Comparison of ENCODE assay signal across 8 cellular contexts in the genomic region with DNA sequence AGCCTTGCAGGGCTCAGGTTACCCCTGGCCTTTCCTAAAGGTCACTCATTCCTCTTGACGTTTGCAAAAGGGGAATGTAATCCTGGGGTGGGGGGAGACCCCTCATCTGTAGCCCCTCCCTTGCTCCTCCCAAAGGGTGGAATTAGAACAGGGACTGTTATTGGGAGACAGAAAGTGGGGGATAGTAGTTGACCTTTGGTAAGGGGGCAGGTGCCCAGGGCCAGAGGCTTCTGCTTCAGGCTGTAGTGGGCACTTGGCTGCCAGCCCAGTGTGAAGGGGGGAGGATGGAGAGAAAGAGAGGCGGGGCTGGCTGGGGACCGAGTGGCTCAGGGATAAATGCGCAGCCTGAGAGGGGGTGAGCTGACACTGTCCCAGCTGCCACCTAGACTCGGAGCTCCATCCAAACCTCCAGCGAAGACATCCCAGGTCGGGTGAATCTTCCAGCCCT. TPM values are rescaled to one million over a fixed set of nuclear protein-coding genes. Genes with fewer than 3 reads are reported as not detected.
DNase-seq lines count a peak whose midpoint lies in the region; ATAC-seq and TF ChIP-seq lines count a peak whose summit lies in the region.

Gene ENO3 (plus strand): TSS at position 363 of the 448 bp plus-strand sequence. CDS start 711 bp downstream, outside the sequence.

- H2BK120ac ChIP-seq in trophoblast cell (ENCODE audit: insufficient read depth, low read length, poor library complexity), result peak within 1 kb of the TSS; percentile 84

- no peaks in the 10 kb centered on the region for H3K27me3 ChIP-seq in SK-N-SH (ENCODE audit: insufficient read depth)
- no peaks in the 10 kb centered on the region for H3K27me3 ChIP-seq in SJSA1 (replicated peaks)
- no peaks in the 10 kb centered on the region for H3K27me3 ChIP-seq in trophoblast cell (ENCODE audit: insufficient read depth, low read length)

- peak within 1 kb of the TSS; percentile 60 for H2AK5ac ChIP-seq in trophoblast cell (ENCODE audit: low read length)

- peak within 1 kb of the TSS; percentile 89 for H3K18ac ChIP-seq in trophoblast cell (ENCODE audit: low read length)

- H3K9ac ChIP-seq in SK-N-SH, result peak within 1 kb of the TSS; percentile 83
- peak within 1 kb of the TSS; percentile 95 for H3K9ac ChIP-seq in trophoblast cell (ENCODE audit: low read length)

- H3K4me3 ChIP-seq in SK-N-SH (ENCODE audit: low read depth in 2 of 2, low read length in 1 of 2) (peak within 1 kb of the TSS; percentile 59 to 60), SJSA1 (peak within 1 kb of the TSS; percentile 92), fibroblast of mammary gland (ENCODE audit: control insufficient read depth, low read depth, low read length) (peak within 1 kb of the TSS; percentile 29), trophoblast cell (ENCODE audit: low read depth, low read length) (peak within 1 kb of the TSS; percentile 63)

- TF ChIP-seq EP300 in SK-N-SH (IDR thresholded peaks at IDR 0.05; ENCODE audit: borderline replicate concordance in 1 of 2, low read depth in 1 of 2, low read length in 1 of 2), result no peak

- peak within 1 kb of the TSS; percentile 68 for H4K12ac ChIP-seq in trophoblast cell (ENCODE audit: low read depth, low read length)

- no peaks in the 10 kb centered on the region for H3K9me2 ChIP-seq in SK-N-SH

- peaks cover 44% of the 10 kb centered on the region for H3F3A ChIP-seq in SK-N-SH (replicated peaks; ENCODE audit: insufficient read depth)

- H3K36me3 ChIP-seq in SK-N-SH (replicated peaks in 1 of 2; ENCODE audit: control insufficient read depth in 1 of 2, insufficient read depth in 2 of 2, low read length in 1 of 2) (peaks cover 12 to 18% of the 10 kb centered on the region in 2 experiments), SJSA1 (peaks cover 24% of the 10 kb centered on the region), trophoblast cell (ENCODE audit: control insufficient read depth in 1 of 2, insufficient read depth in 2 of 2, low read length in 2 of 2) (peaks cover 8 to 12% of the 10 kb centered on the region in 2 experiments)

- H3K79me2 ChIP-seq in SK-N-SH (ENCODE audit: insufficient read depth) (peaks cover 52% of the 10 kb centered on the region), trophoblast cell (ENCODE audit: control insufficient read depth, insufficient read depth, low read length, poor library complexity) (peaks cover 26% of the 10 kb centered on the region)

- H3K27ac ChIP-seq in SK-N-SH (ENCODE audit: low read depth in 2 of 2, low read length in 1 of 2) (peak within 1 kb of the TSS; percentile 97 to 100), SJSA1 (peak within 1 kb of the TSS; percentile 92), trophoblast cell (ENCODE audit: low read depth, low read length) (peak within 1 kb of the TSS; percentile 100)

- peak within 1 kb of the TSS; percentile 93 for H2BK5ac ChIP-seq in trophoblast cell (ENCODE audit: low read depth, low read length, poor library complexity)

- H3K4ac ChIP-seq in trophoblast cell (ENCODE audit: low read depth, low read length), result peak within 1 kb of the TSS; percentile 81

- 16% methylated on average over 7 of the region's 7 CpGs for WGBS in SK-N-SH (ENCODE audit: low lambda C conversion rate)
- no CpG with 5 or more reads among the region's 7 CpGs for WGBS in trophoblast cell (ENCODE audit: extremely low coverage, insufficient coverage, insufficient read length)

- no peak for ATAC-seq in SK-N-SH treated with all-trans-retinoic acid at 6 μM for 48 hours
- ATAC-seq in HG02623 (IDR thresholded peaks at IDR 0.05; ENCODE audit: unreplicated experiment), result no peak

- H2AFZ ChIP-seq in SK-N-SH (ENCODE audit: low read depth), result peak within 1 kb of the TSS; percentile 57; the same call in 1 of the 2 replicates
- peak within 1 kb of the TSS; percentile 53 for H2AFZ ChIP-seq in trophoblast cell (ENCODE audit: insufficient read depth, low read length, poor library complexity)

- peak; percentile 76 for DNase-seq in SK-N-SH
- DNase-seq in SJSA1 (ENCODE audit: low read depth in 1 of 2, low spot score in 2 of 2), result no peak
- no peak for DNase-seq in fibroblast of mammary gland (ENCODE audit: low read depth)
- no peak for DNase-seq in trophoblast cell
- DNase-seq in stimulated activated CD4-positive, alpha-beta T cell treated with anti-CD3 and anti-CD28 coated beads, Interleukin-4, amount 100 ng/mL, for 4 hours, result no peak
- no peak for DNase-seq in iPS-NIHi7 (ENCODE audit: extremely low spot score)

- H3K9me3 ChIP-seq in SK-N-SH (no peaks in the 10 kb centered on the region), SJSA1 (replicated peaks) (no peaks in the 10 kb centered on the region), trophoblast cell (ENCODE audit: insufficient read depth, low read depth, low read length) (peaks cover 1% of the 10 kb centered on the region)

- peak within 1 kb of the TSS; percentile 89 for H3K14ac ChIP-seq in trophoblast cell (ENCODE audit: low read length)

- H3K79me1 ChIP-seq in trophoblast cell (ENCODE audit: low read length), result peaks cover 30% of the 10 kb centered on the region

- H3K23ac ChIP-seq in trophoblast cell (ENCODE audit: low read length), result no peak within 1 kb of the TSS

- TF ChIP-seq RAD21 in SK-N-SH (IDR thresholded peaks at IDR 0.05; ENCODE audit: low read length), result no peak

- peak within 1 kb of the TSS; percentile 42 for H2BK12ac ChIP-seq in trophoblast cell (ENCODE audit: low read length)

- POLR2A ChIA-PET in SK-N-SH (lab: Yijun Ruan, JAX), result interaction anchor here (4.6 to 6.7 kb wide), 2 partner anchors 10 to 17 kb away, joined by 16 to 56 read pairs; partner anchors contain the start of genes RNF167, SLC25A11 and SPAG7

- H4K91ac ChIP-seq in trophoblast cell (ENCODE audit: low read depth, low read length), result peak within 1 kb of the TSS; percentile 97

- peak within 1 kb of the TSS; percentile 93 for H4K8ac ChIP-seq in trophoblast cell (ENCODE audit: low read depth, low read length)

- H3K4me2 ChIP-seq in SK-N-SH (peak within 1 kb of the TSS; percentile 98), trophoblast cell (ENCODE audit: low read length) (peak within 1 kb of the TSS; percentile 78)

- TF ChIP-seq CTCF in SK-N-SH (IDR thresholded peaks at IDR 0.05) (no peak), fibroblast of mammary gland (conservative IDR thresholded peaks at IDR 0.05; ENCODE audit: control insufficient read depth, insufficient read depth, low read depth, low read length) (no peak)

- peaks cover 18% of the 10 kb centered on the region for H4K20me1 ChIP-seq in SK-N-SH (ENCODE audit: insufficient read depth)

- CTCF ChIA-PET in SK-N-SH (lab: Yijun Ruan, JAX), result interaction anchor here (0.8 to 2.7 kb wide), 5 partner anchors 16 to 42 kb away, joined by 3 to 13 read pairs (median 7); partner anchors contain the start of gene SPAG7

- H3K4me1 ChIP-seq in SK-N-SH (ENCODE audit: control insufficient read depth in 1 of 2, insufficient read depth in 2 of 2, low read depth in 1 of 2, low read length in 1 of 2), result peaks cover 31 to 32% of the 10 kb centered on the region in 2 experiments
- peaks cover 61% of the 10 kb centered on the region for H3K4me1 ChIP-seq in SJSA1 (replicated peaks)
- peaks cover 15 to 29% of the 10 kb centered on the region in 2 experiments for H3K4me1 ChIP-seq in trophoblast cell (ENCODE audit: control insufficient read depth in 1 of 2, insufficient read depth in 2 of 2, low read length in 2 of 2)

TF ChIP-seq in SK-N-SH, 30 proteins besides CTCF, POLR2A, EP300 and RAD21 (continues in another document):
- TF ChIP-seq SIN3A (IDR thresholded peaks at IDR 0.05; ENCODE audit: borderline replicate concordance, low read depth, low read length) (no peak), ELF1 (IDR thresholded peaks at IDR 0.05) (no peak), SMC3 (IDR thresholded peaks at IDR 0.05; ENCODE audit: low read depth, low read length) (no peak), MEF2A (IDR thresholded peaks at IDR 0.05; ENCODE audit: borderline replicate concordance, low read depth) (no peak), RCOR1 (IDR thresholded peaks at IDR 0.05; ENCODE audit: low read length) (no peak)
- TF ChIP-seq, protein P1, sequence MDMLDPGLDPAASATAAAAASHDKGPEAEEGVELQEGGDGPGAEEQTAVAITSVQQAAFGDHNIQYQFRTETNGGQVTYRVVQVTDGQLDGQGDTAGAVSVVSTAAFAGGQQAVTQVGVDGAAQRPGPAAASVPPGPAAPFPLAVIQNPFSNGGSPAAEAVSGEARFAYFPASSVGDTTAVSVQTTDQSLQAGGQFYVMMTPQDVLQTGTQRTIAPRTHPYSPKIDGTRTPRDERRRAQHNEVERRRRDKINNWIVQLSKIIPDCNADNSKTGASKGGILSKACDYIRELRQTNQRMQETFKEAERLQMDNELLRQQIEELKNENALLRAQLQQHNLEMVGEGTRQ (IDR thresholded peaks at IDR 0.05; ENCODE audit: borderline replicate concordance, low read depth, low read length), result no peak

TF ChIP-seq in SK-N-SH treated with all-trans-retinoic acid at 6 μM for 48 hours, 23 proteins besides CTCF, POLR2A, EP300 and RAD21 (continues in another document):
- TF ChIP-seq TCF4 (CRISPR knock-in tag; IDR thresholded peaks at IDR 0.05; ENCODE audit: borderline replicate concordance) (no peak), CSDC2 (CRISPR knock-in tag; IDR thresholded peaks at IDR 0.05) (no peak), GLIS3 (CRISPR knock-in tag; IDR thresholded peaks at IDR 0.05) (no peak), ZFP30 (CRISPR knock-in tag; IDR thresholded peaks at IDR 0.05) (no peak), BACH2 (CRISPR knock-in tag; IDR thresholded peaks at IDR 0.05; ENCODE audit: borderline replicate concordance) (no peak), ZFP3 (CRISPR knock-in tag; IDR thresholded peaks at IDR 0.05) (no peak)
- TF ChIP-seq, protein P2, sequence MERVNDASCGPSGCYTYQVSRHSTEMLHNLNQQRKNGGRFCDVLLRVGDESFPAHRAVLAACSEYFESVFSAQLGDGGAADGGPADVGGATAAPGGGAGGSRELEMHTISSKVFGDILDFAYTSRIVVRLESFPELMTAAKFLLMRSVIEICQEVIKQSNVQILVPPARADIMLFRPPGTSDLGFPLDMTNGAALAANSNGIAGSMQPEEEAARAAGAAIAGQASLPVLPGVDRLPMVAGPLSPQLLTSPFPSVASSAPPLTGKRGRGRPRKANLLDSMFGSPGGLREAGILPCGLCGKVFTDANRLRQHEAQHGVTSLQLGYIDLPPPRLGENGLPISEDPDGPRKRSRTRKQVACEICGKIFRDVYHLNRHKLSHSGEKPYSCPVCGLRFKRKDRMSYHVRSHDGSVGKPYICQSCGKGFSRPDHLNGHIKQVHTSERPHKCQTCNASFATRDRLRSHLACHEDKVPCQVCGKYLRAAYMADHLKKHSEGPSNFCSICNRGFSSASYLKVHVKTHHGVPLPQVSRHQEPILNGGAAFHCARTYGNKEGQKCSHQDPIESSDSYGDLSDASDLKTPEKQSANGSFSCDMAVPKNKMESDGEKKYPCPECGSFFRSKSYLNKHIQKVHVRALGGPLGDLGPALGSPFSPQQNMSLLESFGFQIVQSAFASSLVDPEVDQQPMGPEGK (CRISPR knock-in tag; IDR thresholded peaks at IDR 0.05; ENCODE audit: borderline replicate concordance), result no peak

RNA-seq across cellular contexts. Expression of gene ENO3, which starts in this region (rescaled TPM):
- polyA plus RNA-seq in SK-N-SH (2012; rRNA removed), result 29.2 and 32.5 TPM in 2 replicates
- 9.0 and 10.7 TPM in 2 replicates for polyA plus RNA-seq in SK-N-SH (2012; cell fraction: cytosol; rRNA removed)
- polyA plus RNA-seq in SK-N-SH (2012; cell fraction: nucleus; rRNA removed), result 214 and 261 TPM in 2 replicates
- 5.2 and 6.6 TPM in 2 replicates for total RNA-seq in SJSA1 (2014; rRNA removed; shearing (Covaris generic))
- 5.6 and 5.8 TPM in 2 replicates for polyA plus RNA-seq in trophoblast cell (2013)

Comparison
In these comparisons a context has a peak if more than half of its experiments do, and no peak if none do; other contexts are left out.
1. H3K4me3 ChIP-seq: peak in every context shown above with its lines; median percentile 92 in SJSA1; 63 in trophoblast cell; 60 in SK-N-SH; 29 in fibroblast of mammary gland.